Comparison of ENCODE assay signal across 11 cellular contexts in the genomic region with DNA sequence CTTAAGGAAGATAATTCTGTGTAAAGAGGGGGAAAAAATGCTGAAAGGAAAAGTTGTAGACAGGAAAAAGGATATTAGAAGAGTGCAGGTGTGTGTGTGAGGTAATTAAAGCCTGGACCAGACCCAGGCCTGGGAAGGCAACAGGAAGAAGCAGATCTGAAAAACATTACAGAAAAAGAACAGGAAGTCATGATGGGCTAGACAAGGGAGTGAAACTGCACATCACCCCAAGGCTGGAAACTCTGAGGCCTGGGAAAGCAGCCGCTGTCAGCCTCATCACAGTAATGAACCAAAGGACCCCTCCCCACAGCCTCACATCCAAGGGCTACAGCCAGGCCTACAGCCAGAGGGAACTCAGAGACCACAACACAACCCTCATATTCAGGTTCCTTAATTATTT.
DNase-seq lines count a peak whose midpoint lies in the region; ATAC-seq, FAIRE-seq and TF ChIP-seq lines count a peak whose summit lies in the region.
"Had no signal": no experiment of that assay in that cellular context is flagged by ENCODE, and none has a peak within 500 bp of the region (broad histone marks: within the 10 kb centered on the region; RNA-seq: fewer than 3 reads in every experiment).

No MANE protein-coding gene starts in this region.

- TF ChIP-seq POLR2A in GM12891 (IDR thresholded peaks at IDR 0.05; ENCODE audit: low read depth, low read length), result no peak

- peak; percentile 91 for FAIRE-seq in GM12891 (lab: Jason Lieb, UNC)

- DNase-seq in GM12891 (ENCODE audit: insufficient read length, low spot score), result no peak
- peak; percentile 55 to 75 for DNase-seq in dermis microvascular lymphatic vessel endothelial cell (ENCODE audit: low read depth in 2 of 2)
- no peak for DNase-seq in NCI-H146 (lab: John Stamatoyannopoulos, UW)
- no peak for DNase-seq in occipital lobe (lab: John Stamatoyannopoulos, UW)
- DNase-seq in NOMO-1 (lab: John Stamatoyannopoulos, UW; ENCODE audit: unreplicated experiment in 2 of 2), result no peak
- DNase-seq: effector CD8-positive, alpha-beta T cell; mucosa of descending colon; stimulated activated naive CD4-positive, alpha-beta T cell had no signal

- peak; percentile 71 for ATAC-seq in GM19467 (IDR thresholded peaks at IDR 0.05; ENCODE audit: unreplicated experiment)
- peak; percentile 49 for ATAC-seq in HG03342 (IDR thresholded peaks at IDR 0.05; ENCODE audit: unreplicated experiment)
- ATAC-seq in HG03565 (IDR thresholded peaks at IDR 0.05; ENCODE audit: unreplicated experiment), result no peak
- ATAC-seq: mucosa of descending colon had no signal

TF ChIP-seq in GM12891, 5 proteins besides CTCF, POLR2A, EP300 and RAD21:
- TF ChIP-seq SPI1 (IDR thresholded peaks at IDR 0.05; ENCODE audit: low read depth, low read length) (peak; percentile 63), PAX5 (IDR thresholded peaks at IDR 0.05; ENCODE audit: insufficient read depth, low read length, severe bottlenecking) (no peak), TAF1 (IDR thresholded peaks at IDR 0.05; ENCODE audit: low read depth, low read length) (no peak), POU2F2 (IDR thresholded peaks at IDR 0.05; ENCODE audit: low read depth, low read length) (no peak), POLR2AphosphoS5 (IDR thresholded peaks at IDR 0.05; ENCODE audit: low read depth, low read length) (no peak)
TF ChIP-seq in GM12891: peak in this region for 1.

Comparison
In these comparisons a context has a peak if more than half of its experiments do, and no peak if none do; other contexts are left out.
1. DNase-seq: peak in dermis microvascular lymphatic vessel endothelial cell (2 of 2); none in GM12891 (single experiment), NCI-H146 (single experiment), occipital lobe (single experiment) and NOMO-1 (0 of 2).